Comparison of ENCODE assay signal across 19 cellular contexts in the genomic region with DNA sequence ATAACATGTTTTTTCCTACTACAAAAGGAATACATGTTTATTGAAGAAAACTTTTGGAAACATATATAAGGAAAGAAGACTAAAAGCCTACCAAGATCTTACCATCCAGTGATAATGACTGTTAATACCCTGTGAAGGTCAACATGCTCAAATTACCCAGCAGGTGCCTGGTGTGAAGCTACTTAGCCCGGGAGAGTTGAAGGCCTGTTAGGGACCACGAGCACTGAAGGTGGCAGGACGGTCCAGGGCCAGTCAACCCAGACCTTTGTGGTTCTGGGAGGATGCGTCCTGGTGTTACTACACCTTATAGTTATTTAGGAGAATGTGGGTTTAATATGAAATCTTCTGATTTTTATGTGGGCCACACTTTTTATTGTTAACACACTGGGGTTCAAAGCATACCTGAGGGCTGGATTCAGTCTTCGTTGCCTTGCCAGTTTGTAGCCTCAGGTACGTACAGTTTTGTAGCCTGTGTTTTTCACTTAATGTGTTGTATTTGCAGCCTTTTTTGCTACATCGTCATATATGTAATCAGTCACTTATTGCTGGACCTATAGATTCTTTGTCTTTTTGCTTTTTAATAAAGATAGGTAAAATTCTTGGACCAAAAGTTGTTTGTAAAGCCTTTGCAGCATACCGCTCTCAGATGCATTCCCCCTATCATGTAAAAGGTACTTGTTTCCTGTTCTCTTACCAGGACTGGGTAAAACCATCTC. TPM values are rescaled to one million over a fixed set of nuclear protein-coding genes. Genes with fewer than 3 reads are reported as not detected.
DNase-seq lines count a peak whose midpoint lies in the region; ATAC-seq, FAIRE-seq and TF ChIP-seq lines count a peak whose summit lies in the region.
"Had no signal": no experiment of that assay in that cellular context is flagged by ENCODE, and none has a peak within 500 bp of the region (broad histone marks: within the 10 kb centered on the region; RNA-seq: fewer than 3 reads in every experiment).

No MANE protein-coding gene starts in this region.

- H3K4me3 ChIP-seq in right atrium auricular region (no peak overlapping the region), astrocyte (ENCODE audit: insufficient read depth, low read depth, low read length) (no peak overlapping the region), subcutaneous abdominal adipose tissue (ENCODE audit: low read depth in 1 of 5, low read length in 5 of 5) (no peak overlapping the region), foreskin fibroblast (ENCODE audit: low read depth in 1 of 2, low read length in 2 of 2) (no peak overlapping the region), brain microvascular endothelial cell (ENCODE audit: low read depth, low read length) (no peak overlapping the region)
- H3K4me3 ChIP-seq: adrenal gland, sigmoid colon had no signal

- in situ Hi-C loops in brain microvascular endothelial cell (cut with HindIII; ENCODE audit: low pct_ligation_motif_present, low sequenced_read_pairs) = no loop called here

- H3K4me1 Mint-ChIP-seq in astrocyte (ENCODE audit: low read depth, unreplicated experiment) = peaks cover 25% of the 10 kb centered on the region
- H3K4me1 Mint-ChIP-seq: activated B cell treated with CpG ODN at 0.5 μM for 24 hours had no signal

- H4K20me1 ChIP-seq in astrocyte (ENCODE audit: insufficient read depth, low read length) = peaks cover 39% of the 10 kb centered on the region

- H3K27ac ChIP-seq in right atrium auricular region (peak overlapping the region in 1 of 2 donors; percentile 19), astrocyte (ENCODE audit: low read depth, low read length) (no peak overlapping the region), subcutaneous abdominal adipose tissue (ENCODE audit: low read depth, low read length) (peak overlapping the region; percentile 25), brain microvascular endothelial cell (no peak overlapping the region)
- H3K27ac ChIP-seq: sigmoid colon had no signal

- intact Hi-C loops in Right ventricle myocardium superior (cut with DNase I) = no loop called here

- no peak overlapping the region for H3K4me2 ChIP-seq in astrocyte (ENCODE audit: low read length)

- no peak overlapping the region for H2AFZ ChIP-seq in astrocyte (ENCODE audit: low read depth, low read length)

- FAIRE-seq in astrocyte (lab: Jason Lieb, UNC) = no peak
- FAIRE-seq: bronchial epithelial cell had no signal

- H3K79me2 ChIP-seq in astrocyte (ENCODE audit: insufficient read depth, low read length) = peaks cover 90% of the 10 kb centered on the region

- H3K4me3 Mint-ChIP-seq in astrocyte (ENCODE audit: unreplicated experiment) = no peak overlapping the region
- H3K4me3 Mint-ChIP-seq: activated B cell treated with CpG ODN at 0.5 μM for 24 hours; activated CD8-positive, alpha-beta T cell treated with anti-CD3 and anti-CD28 coated beads, Interleukin-2, amount 10 ng/mL, durations not matched to agents 7 days and 5 days; T-helper 2 cell treated with Interferon-gamma antibody and Interleukin-4, amounts not matched to agents 5 μg/mL and 100 μg/mL, for 36 hours had no signal

- no peaks in the 10 kb centered on the region for H3K9me3 ChIP-seq in right atrium auricular region
- H3K9me3 ChIP-seq in astrocyte (ENCODE audit: insufficient read depth, low read depth, low read length) = no peaks in the 10 kb centered on the region
- H3K9me3 ChIP-seq in subcutaneous abdominal adipose tissue (ENCODE audit: control insufficient read depth in 5 of 5, low read length in 5 of 5) = no peaks in the 10 kb centered on the region
- H3K9me3 ChIP-seq: adrenal gland, sigmoid colon had no signal

- H3K36me3 Mint-ChIP-seq in astrocyte (ENCODE audit: low read depth, unreplicated experiment) = peaks cover 2% of the 10 kb centered on the region

- H3K36me3 ChIP-seq in right atrium auricular region = no peaks in the 10 kb centered on the region
- H3K36me3 ChIP-seq in astrocyte (ENCODE audit: insufficient read depth, low read length) = peaks cover 2% of the 10 kb centered on the region
- H3K36me3 ChIP-seq in subcutaneous abdominal adipose tissue (ENCODE audit: control insufficient read depth in 5 of 5, insufficient read depth in 5 of 5, low read length in 5 of 5) = peaks cover 0 to 9% (median 0%) of the 10 kb centered on the region in 5 donors
- no peaks in the 10 kb centered on the region for H3K36me3 ChIP-seq in brain microvascular endothelial cell (replicated peaks)
- H3K36me3 ChIP-seq: adrenal gland, sigmoid colon had no signal

- H3K9ac ChIP-seq in astrocyte (ENCODE audit: low read length) (no peak overlapping the region), subcutaneous abdominal adipose tissue (ENCODE audit: low read length in 5 of 5) (peak overlapping the region in 1 of 5 donors; percentile 8)

- H3K4me1 ChIP-seq in right atrium auricular region (peaks cover 0 to 49% of the 10 kb centered on the region in 2 donors), astrocyte (ENCODE audit: insufficient read depth, low read length) (peaks cover 15% of the 10 kb centered on the region), subcutaneous abdominal adipose tissue (ENCODE audit: control insufficient read depth in 5 of 5, insufficient read depth in 5 of 5, low read length in 5 of 5) (peaks cover 0 to 68% (median 64%) of the 10 kb centered on the region in 5 donors)

- no peak for DNase-seq in Right ventricle myocardium superior
- DNase-seq in right atrium auricular region (ENCODE audit: low spot score) = no peak
- peak; percentile 24 for DNase-seq in NCI-H2196 treated with DMSO at 0.1 percent for 48 hours (lab: John Stamatoyannopoulos, UW; ENCODE audit: unreplicated experiment)
- no peak for DNase-seq in astrocyte (ENCODE audit: low read depth)
- DNase-seq in cerebellar nuclear complex (lab: John Stamatoyannopoulos, UW) = no peak
- DNase-seq in foreskin fibroblast = no peak
- no peak for DNase-seq in brain microvascular endothelial cell
- DNase-seq: activated B cell treated with CpG ODN at 0.5 μM for 24 hours; activated CD8-positive, alpha-beta T cell treated with anti-CD3 and anti-CD28 coated beads, Interleukin-2, amount 10 ng/mL, durations not matched to agents 7 days and 5 days; activated T-cell treated with anti-CD3 and anti-CD28 coated beads, Interleukin-2, amount 50 U/mL, for 1 hour; adrenal gland; C1 segment of cervical spinal cord; dermis blood vessel endothelial cell; NCI-H1436 treated with DMSO at 0.1 percent for 48 hours; NCI-H526 treated with DMSO at 0.1 percent for 48 hours; sigmoid colon had no signal

- H3K9me3 Mint-ChIP-seq in astrocyte (ENCODE audit: unreplicated experiment) = no peaks in the 10 kb centered on the region
- H3K9me3 Mint-ChIP-seq: activated B cell treated with CpG ODN at 0.5 μM for 24 hours; T-helper 2 cell treated with Interferon-gamma antibody and Interleukin-4, amounts not matched to agents 5 μg/mL and 100 μg/mL, for 36 hours had no signal

- H3K27me3 ChIP-seq in right atrium auricular region (no peaks in the 10 kb centered on the region), astrocyte (ENCODE audit: insufficient read depth, low read length) (no peaks in the 10 kb centered on the region), subcutaneous abdominal adipose tissue (ENCODE audit: control insufficient read depth in 5 of 5, insufficient read depth in 4 of 5, low read length in 5 of 5) (no peaks in the 10 kb centered on the region), brain microvascular endothelial cell (replicated peaks) (no peaks in the 10 kb centered on the region)
- H3K27me3 ChIP-seq: adrenal gland, sigmoid colon had no signal

- TF ChIP-seq CTCF in right atrium auricular region (IDR thresholded peaks at IDR 0.05) (peak in 1 of 2 donors; percentile 27), astrocyte (IDR thresholded peaks at IDR 0.05; ENCODE audit: insufficient read depth, low read depth, low read length) (no peak), foreskin fibroblast (IDR thresholded peaks at IDR 0.05; ENCODE audit: low read depth, low read length) (no peak), brain microvascular endothelial cell (IDR thresholded peaks at IDR 0.05; ENCODE audit: low read depth, low read length, missing control alignments) (no peak)

- H3K27ac Mint-ChIP-seq in astrocyte (ENCODE audit: unreplicated experiment) = peak overlapping the region; percentile 22
- H3K27ac Mint-ChIP-seq: activated B cell treated with CpG ODN at 0.5 μM for 24 hours; activated CD8-positive, alpha-beta T cell treated with anti-CD3 and anti-CD28 coated beads, Interleukin-2, amount 10 ng/mL, durations not matched to agents 7 days and 5 days; T-helper 2 cell treated with Interferon-gamma antibody and Interleukin-4, amounts not matched to agents 5 μg/mL and 100 μg/mL, for 36 hours had no signal

- ATAC-seq in Right ventricle myocardium superior (ENCODE audit: poor library complexity) = peak; percentile 42
- ATAC-seq: activated CD8-positive, alpha-beta T cell treated with anti-CD3 and anti-CD28 coated beads, Interleukin-2, amount 10 ng/mL, durations not matched to agents 7 days and 5 days had no signal

- no peaks in the 10 kb centered on the region for H3K27me3 Mint-ChIP-seq in astrocyte (ENCODE audit: low read depth, unreplicated experiment)

RNA-seq across cellular contexts. Expression of a gene that starts 9.8 kb away (rescaled TPM):
- total RNA-seq in Right ventricle myocardium superior (41.8 TPM), right atrium auricular region (10 to 100 TPM; 49.9 to 54.9 TPM), astrocyte (61.6 and 77.3 TPM in 2 replicates)

RNA-seq across cellular contexts. Expression of a gene that starts 10.6 kb away (rescaled TPM):
- total RNA-seq in Right ventricle myocardium superior (24.7 TPM), right atrium auricular region (10 to 100 TPM; 19.0 to 27.5 TPM), astrocyte (30.7 and 31.8 TPM in 2 replicates)
